ENCODE assay signal across 33 cellular contexts in genomic region chr11:45265963-45266692, GRCh38. TPM values are rescaled to one million over a fixed set of nuclear protein-coding genes. Genes with fewer than 3 reads are reported as not detected.
"Had no signal": no experiment of that assay in that cellular context is flagged by ENCODE, and none has a peak within 500 bp of the region (broad histone marks: within the 10 kb centered on the region; RNA-seq: fewer than 3 reads in every experiment).

No MANE protein-coding gene starts in this region.

- H3K27ac ChIP-seq: adrenal gland, esophagus squamous epithelium, pancreas, prostate gland, sigmoid colon, suprapubic skin, tibial artery, VCaP had no signal

- H3K27me3 ChIP-seq: pancreas had no signal

- DNase-seq: activated CD8-positive, alpha-beta memory T cell treated with anti-CD3 and anti-CD28 coated beads, Interleukin-2, amount 50 U/mL, for 4 hours; activated effector memory CD4-positive, alpha-beta T cell treated with anti-CD3 and anti-CD28 coated beads, Interleukin-2, amount 50 U/mL, for 16 hours; activated T-cell treated with anti-CD3 and anti-CD28 coated beads, Interleukin-2, amount 50 U/mL, for 1 hour; adrenal gland; aorta; caudate nucleus; esophagus squamous epithelium; islet precursor cell; left ventricle myocardium superior; nucleus accumbens; pancreas; retina; sigmoid colon; stimulated activated CD4-positive, alpha-beta T cell treated with anti-CD3 and anti-CD28 coated beads, Interleukin-4, amount 100 ng/mL, for 4 hours; tibial artery had no signal

- FAIRE-seq: endothelial cell of umbilical vein, frontal cortex, pancreas had no signal

- H3K4me1 ChIP-seq: adrenal gland, pancreas, prostate gland, sigmoid colon had no signal

- H3K4me3 ChIP-seq: adrenal gland, esophagus squamous epithelium, pancreas, prostate gland, sigmoid colon, smooth muscle cell, suprapubic skin, tibial artery had no signal

- H3K36me3 ChIP-seq: adrenal gland, esophagus squamous epithelium, pancreas, prostate gland, sigmoid colon, suprapubic skin, tibial artery had no signal

- ATAC-seq: left ventricle myocardium superior; naive thymus-derived CD4-positive, alpha-beta T cell; stimulated activated memory B cell treated with anti-CD40 and anti-IgM and Interleukin-4, amounts not matched to agents 10 μg/mL and 1 μg/mL and 100 μg/mL, for 72 hours; stimulated activated naive CD8-positive, alpha-beta T cell treated with anti-CD3 and anti-CD28 coated beads, Interleukin-15, amount 100 ng/mL, for 72 hours; T-cell had no signal

- H3K9me3 ChIP-seq: adrenal gland, esophagus squamous epithelium, pancreas, prostate gland, sigmoid colon, suprapubic skin, tibial artery had no signal

RNA-seq across cellular contexts. Expression of gene SYT13, which starts 20.0 kb away (rescaled TPM):
- total RNA-seq: activated CD4-positive, alpha-beta memory T cell treated with anti-CD3 and anti-CD28 coated beads for 36 hours; activated CD4-positive, alpha-beta T cell treated with anti-CD3 and anti-CD28 coated beads, Interleukin-2, amount 10 ng/mL, durations not matched to agents 24 days and 14 days; activated CD8-positive, alpha-beta memory T cell treated with anti-CD3 and anti-CD28 coated beads for 36 hours; activated naive CD4-positive, alpha-beta T cell treated with anti-CD3 and anti-CD28 coated beads for 36 hours; activated naive CD8-positive, alpha-beta T cell treated with anti-CD3 and anti-CD28 coated beads for 36 hours; activated T-helper 1 cell treated with anti-CD3 and anti-CD28 coated beads, Interleukin-12 subunit alpha, Interleukin-12 subunit beta, Interleukin-2, Interleukin-4 antibody, amounts not matched to agents 30 ng/mL and 10 ng/mL and 1 ng/mL, durations not matched to agents 14 hours and 24 hours and 36 hours; endothelial cell of umbilical vein; mesenteric fat pad; naive thymus-derived CD4-positive, alpha-beta T cell had no signal
- polyA plus RNA-seq: endothelial cell of umbilical vein; naive thymus-derived CD4-positive, alpha-beta T cell; urinary bladder had no signal
